In genomic region chr7:117673839-117674238, GRCh38 we compare ENCODE assay signal across 7 cellular contexts.
DNase-seq lines count a peak whose midpoint lies in the region; ATAC-seq and TF ChIP-seq lines count a peak whose summit lies in the region.

No MANE protein-coding gene starts in this region.

- H3K9ac ChIP-seq in liver (ENCODE audit: low read depth in 1 of 2, low read length in 2 of 2), result no peak overlapping the region

- peak; percentile 50 for TF ChIP-seq CTCF in astrocyte of the spinal cord (IDR thresholded peaks at IDR 0.05; ENCODE audit: low read depth, low read length)
- TF ChIP-seq CTCF in liver (IDR thresholded peaks at IDR 0.05; ENCODE audit: low read depth, low read length, missing input control), result peak; percentile 40
- no peak for TF ChIP-seq CTCF in coronary artery (IDR thresholded peaks at IDR 0.05)

- no peaks in the 10 kb centered on the region for H3K27me3 ChIP-seq in liver (ENCODE audit: control insufficient read depth in 4 of 4, insufficient read depth in 4 of 4, low read length in 3 of 4)

- in situ Hi-C loops in astrocyte of the spinal cord (cut with HindIII; ENCODE audit: low sequenced_read_pairs), result no loop called here

- DNase-seq in astrocyte of the spinal cord (ENCODE audit: low read depth, low spot score) (peak; percentile 64), coronary artery (ENCODE audit: low spot score) (no peak)

- H3K27ac ChIP-seq in KOPT-K1 (ENCODE audit: low read depth, low read length, poor library complexity, severe bottlenecking), result peak overlapping the region; percentile 14
- no peak overlapping the region for H3K27ac ChIP-seq in liver (ENCODE audit: low read depth in 1 of 2, low read length in 2 of 2)
- no peak overlapping the region for H3K27ac ChIP-seq in coronary artery

- H3K4me1 ChIP-seq in liver (ENCODE audit: control insufficient read depth in 4 of 4, insufficient read depth in 4 of 4, low read length in 3 of 4), result peaks cover 0 to 13% (median 5%) of the 10 kb centered on the region in 4 donors

- peak; percentile 71 to 78 for TF ChIP-seq RAD21 in liver (IDR thresholded peaks at IDR 0.05)

- ATAC-seq in GM18867 (IDR thresholded peaks at IDR 0.05; ENCODE audit: unreplicated experiment), result peak; percentile 85
- no peak for ATAC-seq in HG03108 (IDR thresholded peaks at IDR 0.05; ENCODE audit: unreplicated experiment)
- no peak for ATAC-seq in activated CD4-positive, CD25-positive, alpha-beta regulatory T cell treated with anti-CD3 and anti-CD28 coated beads, Interleukin-2, amount 50 U/mL, for 24 hours

- peaks cover 2% of the 10 kb centered on the region; the same call in 1 of the 2 replicates for H3K36me3 ChIP-seq in KOPT-K1 (ENCODE audit: insufficient read depth, low read length)
- H3K36me3 ChIP-seq in liver (ENCODE audit: control insufficient read depth in 4 of 4, insufficient read depth in 3 of 4, low read depth in 1 of 4, low read length in 3 of 4), result no peaks in the 10 kb centered on the region

- no peaks in the 10 kb centered on the region for H3K9me3 ChIP-seq in KOPT-K1 (ENCODE audit: insufficient read depth, low read length, poor library complexity, severe bottlenecking)
- no peaks in the 10 kb centered on the region for H3K9me3 ChIP-seq in liver (ENCODE audit: control insufficient read depth in 4 of 4, low read length in 3 of 4)

- no peak overlapping the region for H3K4me3 ChIP-seq in astrocyte of the spinal cord (ENCODE audit: low read depth, low read length)
- H3K4me3 ChIP-seq in liver (ENCODE audit: low read depth in 1 of 3, low read length in 3 of 3), result no peak overlapping the region
- H3K4me3 ChIP-seq in coronary artery, result no peak overlapping the region

TF ChIP-seq in liver, 16 proteins besides CTCF, POLR2A, EP300 and RAD21:
- no peak for TF ChIP-seq HNF4G (IDR thresholded peaks at IDR 0.05)
- TF ChIP-seq ATF3 (IDR thresholded peaks at IDR 0.05), result no peak
- no peak for TF ChIP-seq YY1 (IDR thresholded peaks at IDR 0.05)
- no peak for TF ChIP-seq REST (IDR thresholded peaks at IDR 0.05)
- TF ChIP-seq MAX (IDR thresholded peaks at IDR 0.05), result no peak
- no peak for TF ChIP-seq HNF4A (conservative IDR thresholded peaks at IDR 0.05)
- TF ChIP-seq EGR1 (IDR thresholded peaks at IDR 0.05; ENCODE audit: low read depth in 2 of 2), result no peak
- no peak for TF ChIP-seq TAF1 (conservative IDR thresholded peaks at IDR 0.05)
- TF ChIP-seq SP1 (IDR thresholded peaks at IDR 0.05), result no peak
- TF ChIP-seq GABPA (IDR thresholded peaks at IDR 0.05 in 1 of 2, conservative IDR thresholded peaks at IDR 0.05 in 1 of 2), result no peak
- TF ChIP-seq RXRA (IDR thresholded peaks at IDR 0.05), result no peak
- TF ChIP-seq FOXA1 (IDR thresholded peaks at IDR 0.05), result no peak
- TF ChIP-seq FOXA2 (IDR thresholded peaks at IDR 0.05), result no peak
- no peak for TF ChIP-seq ZBTB33 (IDR thresholded peaks at IDR 0.05)
- no peak for TF ChIP-seq JUND (IDR thresholded peaks at IDR 0.05)
- no peak for TF ChIP-seq NR2F2 (IDR thresholded peaks at IDR 0.05)
